8 cellular contexts compared by ENCODE assay signal in the genomic region with DNA sequence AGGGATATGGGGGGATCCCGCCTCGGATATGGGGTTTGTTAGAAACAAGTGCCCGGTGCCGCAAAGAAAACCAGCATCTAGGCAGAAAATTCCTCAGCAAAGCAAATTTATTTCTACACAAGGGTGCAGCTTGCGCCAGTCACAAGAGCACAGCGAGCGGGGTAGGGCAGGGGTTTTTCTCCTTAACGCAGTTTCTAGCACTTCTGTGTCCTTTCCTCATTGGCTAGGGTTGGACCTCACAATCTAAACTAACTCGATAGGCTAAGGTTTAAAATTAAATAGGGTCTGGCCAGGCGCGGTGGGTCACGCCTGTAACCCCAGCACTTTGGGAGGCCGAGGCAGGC. TPM values are rescaled to one million over a fixed set of nuclear protein-coding genes. Genes with fewer than 3 reads are reported as not detected.
A peak's percentile ranks its signal among the peaks of the same experiment; 100 is the strongest.
DNase-seq lines count a peak whose midpoint lies in the region; ATAC-seq, FAIRE-seq and TF ChIP-seq lines count a peak whose summit lies in the region.

No MANE protein-coding gene starts in this region.

- no peak for TF ChIP-seq POLR2A in HCT116 (IDR thresholded peaks at IDR 0.05; ENCODE audit: borderline replicate concordance, extremely low read depth, insufficient read depth, insufficient read length)

- H3K27ac Mint-ChIP-seq in activated B cell treated with CpG ODN at 0.5 μM for 24 hours, result peak overlapping the region; percentile 24

- RAD21 ChIA-PET in HCT116 (lab: Charles Lee; ENCODE audit: low non-redundant PET in 1 of 2, low total read pairs in 2 of 2, uncharacterized antibody in 2 of 2, unreplicated experiment in 2 of 2), result no interaction called here

- H3K4me2 ChIP-seq in HCT116 (ENCODE audit: low read length), result peak overlapping the region; percentile 91

- H3K27me3 Mint-ChIP-seq in activated B cell treated with CpG ODN at 0.5 μM for 24 hours, result no peaks in the 10 kb centered on the region

- H3K9me3 ChIP-seq in HCT116 (ENCODE audit: control insufficient read depth in 1 of 2, insufficient read depth in 1 of 2, low read depth in 1 of 2, low read length in 2 of 2), result peaks cover 0 to 5% of the 10 kb centered on the region in 2 experiments; a peak in 2 of 4 replicates
- H3K9me3 ChIP-seq in pancreas, result no peaks in the 10 kb centered on the region

- 0 out of 2 replicates have a peak, but pooled peaks cover 4% of the 10 kb centered on the region for H3K79me2 ChIP-seq in HCT116 (ENCODE audit: insufficient read depth, low read length)

- H3K9me3 Mint-ChIP-seq in activated B cell treated with CpG ODN at 0.5 μM for 24 hours, result no peaks in the 10 kb centered on the region

- H3K4me3 ChIP-seq in AG04449 (ENCODE audit: low read depth, low read length), result peak overlapping the region; percentile 90
- H3K4me3 ChIP-seq in HCT116 (replicated peaks in 1 of 2; ENCODE audit: low read depth in 1 of 2, low read length in 2 of 2), result peak overlapping the region; percentile 73 to 89
- peak overlapping the region; percentile 80 to 96 (median 87) for H3K4me3 ChIP-seq in pancreas

- H3K27ac ChIP-seq in HCT116 (ENCODE audit: low read depth, low read length), result peak overlapping the region; percentile 75
- H3K27ac ChIP-seq in pancreas, result peak overlapping the region; percentile 83 to 91 (median 84)

- peak overlapping the region; percentile 92 for H3K4me3 Mint-ChIP-seq in activated B cell treated with CpG ODN at 0.5 μM for 24 hours

- H2AFZ ChIP-seq in HCT116 (ENCODE audit: low read depth, low read length, poor library complexity, severe bottlenecking), result peak overlapping the region; percentile 68

- FAIRE-seq in pancreas (lab: Jason Lieb, UNC), result no peak

- no peaks in the 10 kb centered on the region for H3K36me3 ChIP-seq in HCT116 (ENCODE audit: control insufficient read depth in 1 of 2, insufficient read depth in 2 of 2, low read length in 2 of 2)
- H3K36me3 ChIP-seq in pancreas, result no peaks in the 10 kb centered on the region

- POLR2A ChIA-PET in AG04449 (lab: Yijun Ruan, JAX), result interaction anchor here (1.5 kb wide), 1 partner anchor 173 kb away, joined by 4 read pairs; no protein-coding TSS in a partner anchor
- POLR2A ChIA-PET in HCT116 (lab: Charles Lee), result interaction anchor here (0.9 kb wide), 1 partner anchor 120 kb away, joined by 3 read pairs; no protein-coding TSS in a partner anchor
- POLR2A ChIA-PET in activated B cell treated with CpG ODN at 0.5 μM for 24 hours (lab: Charles Lee), result interaction anchor here (1.2 to 1.3 kb wide), 2 partner anchors 48 to 246 kb away, joined by 4 to 8 read pairs; a partner anchor contains a TSS

- no peaks in the 10 kb centered on the region for H4K20me1 ChIP-seq in HCT116 (ENCODE audit: insufficient read depth)

- 2 to 3% methylated on average over 13 of the region's 13 CpGs for whole genome bisulfite sequencing in pancreas, 2 donors

- CTCF ChIA-PET in AG04449 (lab: Yijun Ruan, JAX) (interaction anchor here (1.0 to 5.9 kb wide), 5 partner anchors 16 to 327 kb away, joined by 3 to 95 read pairs (median 7); a partner anchor contains a TSS), HCT116 (lab: Charles Lee) (no interaction called here), activated B cell treated with CpG ODN at 0.5 μM for 24 hours (lab: Charles Lee) (interaction anchor here (1.0 to 2.2 kb wide), 3 partner anchors 17 to 434 kb away, joined by 3 to 10 read pairs (median 3); a partner anchor contains a TSS)

- DNase-seq in AG04449 (ENCODE audit: low read depth, low spot score), result no peak
- DNase-seq in HCT116 (ENCODE audit: low read depth, low spot score), result no peak
- DNase-seq in activated B cell treated with CpG ODN at 0.5 μM for 24 hours, result no peak
- DNase-seq in glomerular visceral epithelial cell (ENCODE audit: extremely low spot score), result peak; percentile 15
- DNase-seq in pancreas, result no peak
- no peak for DNase-seq in NCI-H345 (lab: John Stamatoyannopoulos, UW)
- DNase-seq in NCI-H187 treated with DMSO at 0.1 percent for 48 hours (lab: John Stamatoyannopoulos, UW), result no peak

- TF ChIP-seq RAD21 in HCT116 (IDR thresholded peaks at IDR 0.05; ENCODE audit: low read depth), result no peak

- intact Hi-C loops in HCT116 (cut with micrococcal nuclease) (loop anchor here (5.0 kb wide), 2 partner anchors 117 to 173 kb away; no protein-coding TSS in a partner anchor), activated B cell treated with CpG ODN at 0.5 μM for 24 hours (cut with micrococcal nuclease) (loop anchor here (1.0 to 5.0 kb wide), 6 partner anchors 16 to 328 kb away; a partner anchor contains a TSS), pancreas (cut with DNase I) (no loop called here)

- H3K4me1 Mint-ChIP-seq in activated B cell treated with CpG ODN at 0.5 μM for 24 hours, result peaks cover 28% of the 10 kb centered on the region

- ATAC-seq in HCT116, result peak; percentile 12
- no peak for ATAC-seq in activated B cell treated with CpG ODN at 0.5 μM for 24 hours (ENCODE audit: low read depth)
- peak; percentile 48 to 67 (median 52) for ATAC-seq in pancreas
- no peak for ATAC-seq in HG03571 (IDR thresholded peaks at IDR 0.05; ENCODE audit: unreplicated experiment)

- peaks cover 0 to 6% of the 10 kb centered on the region in 2 experiments; a peak in 1 of 4 replicates for H3K4me1 ChIP-seq in HCT116 (ENCODE audit: control insufficient read depth in 1 of 2, insufficient read depth in 2 of 2, low read length in 2 of 2)
- peaks cover 0 to 4% (median 0%) of the 10 kb centered on the region in 3 donors for H3K4me1 ChIP-seq in pancreas

- TF ChIP-seq CTCF in AG04449 (IDR thresholded peaks at IDR 0.05; ENCODE audit: insufficient read depth, low read length, missing control alignments), result no peak
- no peak for TF ChIP-seq CTCF in HCT116 (IDR thresholded peaks at IDR 0.05 in 2 of 3, conservative IDR thresholded peaks at IDR 0.05 in 1 of 3; ENCODE audit: borderline replicate concordance in 1 of 3, insufficient read depth in 1 of 3, low read depth in 2 of 3, low read length in 2 of 3)
- TF ChIP-seq CTCF in activated B cell treated with CpG ODN at 0.5 μM for 24 hours (IDR thresholded peaks at IDR 0.05), result no peak
- no peak for TF ChIP-seq CTCF in pancreas (IDR thresholded peaks at IDR 0.05)

- peaks cover under 1% of the 10 kb centered on the region for H3K36me3 Mint-ChIP-seq in activated B cell treated with CpG ODN at 0.5 μM for 24 hours (ENCODE audit: low read depth)

- no peaks in the 10 kb centered on the region for H3K27me3 ChIP-seq in HCT116 (ENCODE audit: insufficient read depth, low read length)
- no peaks in the 10 kb centered on the region for H3K27me3 ChIP-seq in pancreas

- BruUV-seq in HCT116 (replicated peaks; lab: Mats Ljungman, UMichigan), result no TSS peak

- H3K9ac ChIP-seq in HCT116 (ENCODE audit: low read length), result peak overlapping the region; percentile 70

- no peaks in the 10 kb centered on the region for H3K9me2 ChIP-seq in HCT116 (ENCODE audit: insufficient read depth)

TF ChIP-seq in HCT116, 20 proteins besides CTCF, POLR2A, EP300 and RAD21 (continues in another document):
- TF ChIP-seq CEBPB (IDR thresholded peaks at IDR 0.05; ENCODE audit: low read depth), result no peak
- TF ChIP-seq JUND (IDR thresholded peaks at IDR 0.05), result no peak
- TF ChIP-seq SRF (IDR thresholded peaks at IDR 0.05; ENCODE audit: low read depth), result no peak
- TF ChIP-seq, protein P1, sequence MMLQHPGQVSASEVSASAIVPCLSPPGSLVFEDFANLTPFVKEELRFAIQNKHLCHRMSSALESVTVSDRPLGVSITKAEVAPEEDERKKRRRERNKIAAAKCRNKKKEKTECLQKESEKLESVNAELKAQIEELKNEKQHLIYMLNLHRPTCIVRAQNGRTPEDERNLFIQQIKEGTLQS (IDR thresholded peaks at IDR 0.05), result no peak
- TF ChIP-seq, protein P2, sequence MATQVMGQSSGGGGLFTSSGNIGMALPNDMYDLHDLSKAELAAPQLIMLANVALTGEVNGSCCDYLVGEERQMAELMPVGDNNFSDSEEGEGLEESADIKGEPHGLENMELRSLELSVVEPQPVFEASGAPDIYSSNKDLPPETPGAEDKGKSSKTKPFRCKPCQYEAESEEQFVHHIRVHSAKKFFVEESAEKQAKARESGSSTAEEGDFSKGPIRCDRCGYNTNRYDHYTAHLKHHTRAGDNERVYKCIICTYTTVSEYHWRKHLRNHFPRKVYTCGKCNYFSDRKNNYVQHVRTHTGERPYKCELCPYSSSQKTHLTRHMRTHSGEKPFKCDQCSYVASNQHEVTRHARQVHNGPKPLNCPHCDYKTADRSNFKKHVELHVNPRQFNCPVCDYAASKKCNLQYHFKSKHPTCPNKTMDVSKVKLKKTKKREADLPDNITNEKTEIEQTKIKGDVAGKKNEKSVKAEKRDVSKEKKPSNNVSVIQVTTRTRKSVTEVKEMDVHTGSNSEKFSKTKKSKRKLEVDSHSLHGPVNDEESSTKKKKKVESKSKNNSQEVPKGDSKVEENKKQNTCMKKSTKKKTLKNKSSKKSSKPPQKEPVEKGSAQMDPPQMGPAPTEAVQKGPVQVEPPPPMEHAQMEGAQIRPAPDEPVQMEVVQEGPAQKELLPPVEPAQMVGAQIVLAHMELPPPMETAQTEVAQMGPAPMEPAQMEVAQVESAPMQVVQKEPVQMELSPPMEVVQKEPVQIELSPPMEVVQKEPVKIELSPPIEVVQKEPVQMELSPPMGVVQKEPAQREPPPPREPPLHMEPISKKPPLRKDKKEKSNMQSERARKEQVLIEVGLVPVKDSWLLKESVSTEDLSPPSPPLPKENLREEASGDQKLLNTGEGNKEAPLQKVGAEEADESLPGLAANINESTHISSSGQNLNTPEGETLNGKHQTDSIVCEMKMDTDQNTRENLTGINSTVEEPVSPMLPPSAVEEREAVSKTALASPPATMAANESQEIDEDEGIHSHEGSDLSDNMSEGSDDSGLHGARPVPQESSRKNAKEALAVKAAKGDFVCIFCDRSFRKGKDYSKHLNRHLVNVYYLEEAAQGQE (IDR thresholded peaks at IDR 0.05; ENCODE audit: low read depth), result no peak
- TF ChIP-seq ZFX (IDR thresholded peaks at IDR 0.05), result no peak
- no peak for TF ChIP-seq SP1 (IDR thresholded peaks at IDR 0.05; ENCODE audit: low read depth)
- no peak for TF ChIP-seq EGR1 (IDR thresholded peaks at IDR 0.05; ENCODE audit: low read depth)

RNA-seq across cellular contexts. Expression of a gene that starts 0.6 kb away (rescaled TPM):
- total RNA-seq in HCT116 (2021; ENCODE audit: unreplicated experiment), result 11.4 TPM
- polyA plus RNA-seq in HCT116 (2012), result 2.1 and 5.2 TPM in 2 replicates
- total RNA-seq in activated B cell treated with CpG ODN at 0.5 μM for 24 hours, result 17.7 and 18.5 TPM in 2 replicates
- total RNA-seq in pancreas, result 1 to 10 TPM; 4.1 to 8.7 (median 6.7) TPM
- 1 to 10 TPM; 5.1 to 6.3 TPM for polyA plus RNA-seq in pancreas

RNA-seq across cellular contexts. Expression of a gene that starts 16.4 kb away (rescaled TPM):
- total RNA-seq in HCT116 (2021; ENCODE audit: unreplicated experiment), result not detected
- not detected in 2 replicates for polyA plus RNA-seq in HCT116 (2012)
- 1.4 and 1.7 TPM in 2 replicates for total RNA-seq in activated B cell treated with CpG ODN at 0.5 μM for 24 hours
- total RNA-seq in pancreas, result 1 to 10 TPM in 4 of 6 donors, under 1 TPM in 2; 0.95 to 3.3 (median 1.4) TPM
- 1 to 10 TPM; 1.1 to 1.2 TPM for polyA plus RNA-seq in pancreas

RNA-seq across cellular contexts. Expression of a gene that starts 33.8 kb away (rescaled TPM):
- not detected for total RNA-seq in HCT116 (2021; ENCODE audit: unreplicated experiment)
- 0.03 TPM in 1 of 2 replicates, not detected in the other for polyA plus RNA-seq in HCT116 (2012)
- 19.9 and 22.8 TPM in 2 replicates for total RNA-seq in activated B cell treated with CpG ODN at 0.5 μM for 24 hours
- total RNA-seq in pancreas, result 1 to 10 TPM; 2.2 to 8.0 (median 2.8) TPM
- 1 to 10 TPM; 7.4 to 7.5 TPM for polyA plus RNA-seq in pancreas

RNA-seq across cellular contexts. Expression of a gene that starts 47.9 kb away (rescaled TPM):
- total RNA-seq in HCT116 (2021; ENCODE audit: unreplicated experiment), result 1.1 TPM
- 0.37 and 1.0 TPM in 2 replicates for polyA plus RNA-seq in HCT116 (2012)
- 23.3 and 23.9 TPM in 2 replicates for total RNA-seq in activated B cell treated with CpG ODN at 0.5 μM for 24 hours
- 1 to 10 TPM; 3.1 to 4.9 (median 3.9) TPM for total RNA-seq in pancreas
- polyA plus RNA-seq in pancreas, result 1 to 10 TPM; 2.5 to 6.9 TPM

Comparison
In these comparisons a context has a peak if more than half of its experiments do, and no peak if none do; other contexts are left out.
1. ATAC-seq: peak in HCT116 (single experiment) and pancreas (4 of 4); none in activated B cell treated with CpG ODN at 0.5 μM for 24 hours (single experiment) and HG03571 (single experiment).
2. intact Hi-C loops: an anchor here in HCT116 (5.0 kb wide) and activated B cell treated with CpG ODN at 0.5 μM for 24 hours (1.0 to 5.0 kb wide); none called in pancreas.
3. Peak in every context shown above with its lines, with median percentiles within 50 percentile points of each other: H3K4me3 ChIP-seq.